ENCODE assay signal across 1 cellular context in genomic region chr3:194235160-194235559, GRCh38.
TF ChIP-seq lines count a peak whose summit lies in the region.

No MANE protein-coding gene starts in this region.

TF ChIP-seq in GM23338, 12 proteins besides CTCF, POLR2A, EP300 and RAD21 (continued from another document):
- no peak for TF ChIP-seq ZNF462 (CRISPR knock-in tag; IDR thresholded peaks at IDR 0.05)
- no peak for TF ChIP-seq ZNF331 (CRISPR knock-in tag; IDR thresholded peaks at IDR 0.05; ENCODE audit: low read depth)
- TF ChIP-seq ZNF114 (CRISPR knock-in tag; IDR thresholded peaks at IDR 0.05) = no peak
